Comparison of ENCODE assay signal across 13 cellular contexts in the genomic region with DNA sequence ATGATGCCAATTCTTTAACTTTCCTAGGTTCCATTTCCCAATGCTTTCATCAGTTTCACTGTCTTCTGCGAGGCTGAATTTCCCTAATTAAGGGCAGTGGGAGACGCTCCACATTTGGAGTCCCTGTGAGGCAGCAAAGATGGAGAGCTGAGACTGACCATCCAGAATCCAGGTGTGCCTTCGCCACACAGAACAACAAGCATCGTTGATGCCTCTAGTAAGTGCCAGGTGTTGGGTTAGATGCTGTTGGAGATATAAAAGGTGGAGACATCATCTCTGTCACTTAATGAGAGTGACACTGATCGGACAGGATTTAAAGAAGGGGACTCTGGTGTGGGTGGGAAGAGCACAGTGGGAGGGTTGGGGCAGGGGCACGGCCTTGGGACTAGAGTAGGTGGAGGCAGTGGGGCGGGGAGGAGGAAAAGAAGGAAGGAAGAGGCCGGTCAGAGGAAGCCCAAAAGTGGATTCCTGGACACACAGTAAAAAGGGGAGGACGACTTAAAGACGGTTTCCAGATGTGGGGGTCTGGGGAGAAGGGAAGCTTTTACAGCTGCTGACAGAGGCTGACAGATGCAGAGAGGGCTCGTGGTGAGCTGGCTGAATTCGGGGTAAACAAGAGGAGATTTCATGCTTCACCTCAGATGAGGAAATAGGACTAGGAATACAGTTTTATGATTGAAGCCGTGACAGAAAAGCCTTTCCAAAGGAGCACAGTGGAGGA.
A peak's percentile ranks its signal among the peaks of the same experiment; 100 is the strongest.
DNase-seq lines count a peak whose midpoint lies in the region; ATAC-seq and TF ChIP-seq lines count a peak whose summit lies in the region.
"Had no signal": no experiment of that assay in that cellular context is flagged by ENCODE, and none has a peak within 500 bp of the region (broad histone marks: within the 10 kb centered on the region; RNA-seq: fewer than 3 reads in every experiment).

No MANE protein-coding gene starts in this region.

- H3K4me3 ChIP-seq in OCI-LY1 (ENCODE audit: low read depth, low read length, poor library complexity, severe bottlenecking) = no peak overlapping the region
- H3K4me3 ChIP-seq in effector memory CD4-positive, alpha-beta T cell (ENCODE audit: insufficient read depth, low read depth, low read length, poor library complexity, severe bottlenecking) = peak overlapping the region; percentile 41
- H3K4me3 ChIP-seq: esophagus squamous epithelium, GM23338, testis had no signal

- no peaks in the 10 kb centered on the region for H3F3A ChIP-seq in OCI-LY1 (ENCODE audit: insufficient read depth, low read length)

- H3K36me3 ChIP-seq in OCI-LY1 (ENCODE audit: insufficient read depth, low read length) = peaks cover 35% of the 10 kb centered on the region; the same call in 1 of the 2 replicates
- no peaks in the 10 kb centered on the region for H3K36me3 ChIP-seq in effector memory CD4-positive, alpha-beta T cell (ENCODE audit: control insufficient read depth, insufficient read depth, low read length)
- H3K36me3 ChIP-seq: esophagus squamous epithelium had no signal

- peaks cover 65% of the 10 kb centered on the region for H3K4me1 ChIP-seq in OCI-LY1 (ENCODE audit: insufficient read depth, low read length, severe bottlenecking)
- H3K4me1 ChIP-seq in effector memory CD4-positive, alpha-beta T cell (ENCODE audit: control insufficient read depth, insufficient read depth, low read length, poor library complexity, severe bottlenecking) = peaks cover 76% of the 10 kb centered on the region
- H3K4me1 ChIP-seq: testis had no signal

- no peaks in the 10 kb centered on the region for H3K9me3 ChIP-seq in OCI-LY1 (ENCODE audit: low read length)
- H3K9me3 ChIP-seq in effector memory CD4-positive, alpha-beta T cell (ENCODE audit: control insufficient read depth, low read length) = no peaks in the 10 kb centered on the region
- H3K9me3 ChIP-seq: esophagus squamous epithelium, testis had no signal

- intact Hi-C loops in Right ventricle myocardium superior (cut with DNase I) = no loop called here

- no peaks in the 10 kb centered on the region for H3K9me2 ChIP-seq in OCI-LY1 (ENCODE audit: low read depth, low read length)

- H3K27ac ChIP-seq in OCI-LY1 (ENCODE audit: low read depth, low read length, poor library complexity, severe bottlenecking) = peak overlapping the region; percentile 75
- peak overlapping the region; percentile 60 for H3K27ac ChIP-seq in effector memory CD4-positive, alpha-beta T cell (ENCODE audit: insufficient read depth, low read length, poor library complexity, severe bottlenecking)
- H3K27ac ChIP-seq: testis had no signal

- no peak for ATAC-seq in stimulated activated naive CD8-positive, alpha-beta T cell treated with anti-CD3 and anti-CD28 coated beads, Interleukin-15, Interleukin-2, amounts not matched to agents 100 U/mL and 50 U/mL, for 24 hours
- ATAC-seq in GM18868 (IDR thresholded peaks at IDR 0.05; ENCODE audit: unreplicated experiment) (no peak), Right ventricle myocardium superior (ENCODE audit: poor library complexity) (no peak)
- ATAC-seq: GM23338 had no signal

- peaks cover 26% of the 10 kb centered on the region for H3K36me3 Mint-ChIP-seq in stimulated activated naive CD8-positive, alpha-beta T cell treated with anti-CD3 and anti-CD28 coated beads, Interleukin-15, Interleukin-2, amounts not matched to agents 100 ng/mL and 50 ng/mL, for 24 hours (ENCODE audit: low read depth)
- H3K36me3 Mint-ChIP-seq in osteocyte (ENCODE audit: unreplicated experiment) = no peaks in the 10 kb centered on the region

- TF ChIP-seq CTCF in OCI-LY1 (IDR thresholded peaks at IDR 0.05; ENCODE audit: low read length) (no peak), osteocyte (IDR thresholded peaks at IDR 0.05) (no peak)

- peak overlapping the region; percentile 81 for H3K4me3 Mint-ChIP-seq in stimulated activated naive CD8-positive, alpha-beta T cell treated with anti-CD3 and anti-CD28 coated beads, Interleukin-15, Interleukin-2, amounts not matched to agents 100 ng/mL and 50 ng/mL, for 24 hours
- no peak overlapping the region for H3K4me3 Mint-ChIP-seq in osteocyte (ENCODE audit: unreplicated experiment)
- H3K4me3 Mint-ChIP-seq: GM23338 had no signal

- no peak overlapping the region for H2AFZ ChIP-seq in OCI-LY1 (ENCODE audit: low read length)
- H2AFZ ChIP-seq: GM23338 had no signal

- H3K9me3 Mint-ChIP-seq in stimulated activated naive CD8-positive, alpha-beta T cell treated with anti-CD3 and anti-CD28 coated beads, Interleukin-15, Interleukin-2, amounts not matched to agents 100 ng/mL and 50 ng/mL, for 24 hours = no peaks in the 10 kb centered on the region
- no peaks in the 10 kb centered on the region for H3K9me3 Mint-ChIP-seq in osteocyte (ENCODE audit: unreplicated experiment)
- H3K9me3 Mint-ChIP-seq: GM23338 had no signal

- no peak overlapping the region; the same call in 1 of the 2 replicates for H3K4me2 ChIP-seq in OCI-LY1 (ENCODE audit: low read length)
- H3K4me2 ChIP-seq: GM23338 had no signal

- H3K4me1 Mint-ChIP-seq in stimulated activated naive CD8-positive, alpha-beta T cell treated with anti-CD3 and anti-CD28 coated beads, Interleukin-15, Interleukin-2, amounts not matched to agents 100 ng/mL and 50 ng/mL, for 24 hours (ENCODE audit: low read depth) = peaks cover 94% of the 10 kb centered on the region
- no peaks in the 10 kb centered on the region for H3K4me1 Mint-ChIP-seq in osteocyte (ENCODE audit: unreplicated experiment)

- no peaks in the 10 kb centered on the region for H3K27me3 ChIP-seq in OCI-LY1 (ENCODE audit: insufficient read depth, low read length)
- no peaks in the 10 kb centered on the region for H3K27me3 ChIP-seq in effector memory CD4-positive, alpha-beta T cell (replicated peaks; ENCODE audit: control insufficient read depth, insufficient read depth, low read length, poor library complexity, severe bottlenecking)
- H3K27me3 ChIP-seq: esophagus squamous epithelium, testis had no signal

- DNase-seq in stimulated activated naive CD8-positive, alpha-beta T cell treated with anti-CD3 and anti-CD28 coated beads, Interleukin-15, Interleukin-2, amounts not matched to agents 100 U/mL and 50 U/mL, for 24 hours = no peak
- no peak for DNase-seq in effector memory CD4-positive, alpha-beta T cell
- DNase-seq in Right ventricle myocardium superior (no peak), osteocyte (ENCODE audit: extremely low spot score, unreplicated experiment) (no peak), RKO (ENCODE audit: low spot score) (no peak)
- DNase-seq: activated CD4-positive, alpha-beta T cell treated with anti-CD3 and anti-CD28 coated beads for 1 hour; esophagus squamous epithelium; stimulated activated CD4-positive, alpha-beta T cell treated with anti-CD3 and anti-CD28 coated beads, Interleukin-2, amount 100 ng/mL, for 24 hours; testis had no signal

- H3K27me3 Mint-ChIP-seq in stimulated activated naive CD8-positive, alpha-beta T cell treated with anti-CD3 and anti-CD28 coated beads, Interleukin-15, Interleukin-2, amounts not matched to agents 100 ng/mL and 50 ng/mL, for 24 hours = no peaks in the 10 kb centered on the region
- no peaks in the 10 kb centered on the region for H3K27me3 Mint-ChIP-seq in osteocyte (ENCODE audit: unreplicated experiment)

- no peak overlapping the region for H3K9ac ChIP-seq in OCI-LY1 (ENCODE audit: low read length)

- H4K20me1 ChIP-seq in OCI-LY1 (ENCODE audit: insufficient read depth, low read length) = no peaks in the 10 kb centered on the region

- peaks cover 52% of the 10 kb centered on the region for H3K79me2 ChIP-seq in OCI-LY1 (ENCODE audit: insufficient read depth, low read length)

- peak overlapping the region; percentile 94 for H3K27ac Mint-ChIP-seq in stimulated activated naive CD8-positive, alpha-beta T cell treated with anti-CD3 and anti-CD28 coated beads, Interleukin-15, Interleukin-2, amounts not matched to agents 100 ng/mL and 50 ng/mL, for 24 hours
- H3K27ac Mint-ChIP-seq in osteocyte (ENCODE audit: unreplicated experiment) = no peak overlapping the region
- H3K27ac Mint-ChIP-seq: GM23338 had no signal
